Comparison of ENCODE assay signal across 16 cellular contexts in the genomic region with DNA sequence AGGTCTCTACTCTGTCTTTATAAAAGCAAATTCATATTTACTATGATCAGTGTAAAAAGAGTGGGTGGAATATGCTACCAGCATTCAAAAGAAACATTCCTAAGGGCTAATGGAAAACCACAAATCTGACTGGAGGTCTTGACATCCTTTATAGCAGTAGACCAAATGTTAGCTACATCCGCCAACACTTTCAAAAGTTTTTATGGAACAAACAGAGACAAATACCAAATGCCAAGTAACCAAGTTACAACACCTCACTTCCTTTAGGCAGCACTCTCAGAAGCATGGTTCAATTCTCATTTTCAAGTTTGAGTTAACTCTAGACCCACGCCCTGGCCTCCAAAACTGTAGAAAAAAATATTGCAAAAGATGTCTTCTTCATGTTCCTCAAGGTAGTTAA.
A peak's percentile ranks its signal among the peaks of the same experiment; 100 is the strongest.
DNase-seq lines count a peak whose midpoint lies in the region; ATAC-seq and TF ChIP-seq lines count a peak whose summit lies in the region.
"Had no signal": no experiment of that assay in that cellular context is flagged by ENCODE, and none has a peak within 500 bp of the region (broad histone marks: within the 10 kb centered on the region; RNA-seq: fewer than 3 reads in every experiment).

No MANE protein-coding gene starts in this region.

- DNase-seq in M059J (ENCODE audit: low read depth), result peak; percentile 92
- peak; percentile 75 for DNase-seq in mammary epithelial cell
- DNase-seq in hepatocyte (ENCODE audit: low spot score), result no peak
- DNase-seq in stromal cell of bone marrow (ENCODE audit: low read depth), result peak; percentile 65
- no peak for DNase-seq in globus pallidus (ENCODE audit: low spot score)
- no peak for DNase-seq in WTC11 (ENCODE audit: low spot score)
- DNase-seq: activated CD4-positive, alpha-beta T cell treated with anti-CD3 and anti-CD28 coated beads, Interleukin-2, amount 50 U/mL, for 1 hour; activated T-cell treated with anti-CD3 and anti-CD28 coated beads, Interleukin-2, amount 50 U/mL, for 48 hours; adrenal gland; CD8-positive, alpha-beta memory T cell; islet precursor cell; NCI-H2029; NCI-H82; T-helper 9 cell had no signal

- H3K9me3 Mint-ChIP-seq in WTC11, result no peaks in the 10 kb centered on the region
- H3K9me3 Mint-ChIP-seq: CD8-positive, alpha-beta memory T cell had no signal

- H3K4me3 Mint-ChIP-seq in WTC11, result no peak overlapping the region
- H3K4me3 Mint-ChIP-seq: CD8-positive, alpha-beta memory T cell had no signal

- POLR2A ChIA-PET in WTC11 (lab: Charles Lee), result no interaction called here

- no peaks in the 10 kb centered on the region for H3K9me3 ChIP-seq in mammary epithelial cell (replicated peaks; ENCODE audit: insufficient read depth, low read length)
- no peaks in the 10 kb centered on the region for H3K9me3 ChIP-seq in hepatocyte (ENCODE audit: low read depth)
- H3K9me3 ChIP-seq: adrenal gland had no signal

- H4K20me1 ChIP-seq in mammary epithelial cell (ENCODE audit: insufficient read depth, low read length), result no peaks in the 10 kb centered on the region
- no peaks in the 10 kb centered on the region for H4K20me1 ChIP-seq in hepatocyte (ENCODE audit: insufficient read depth, poor library complexity, severe bottlenecking)

- TF ChIP-seq CTCF in mammary epithelial cell (conservative IDR thresholded peaks at IDR 0.05 in 1 of 2, IDR thresholded peaks at IDR 0.05 in 1 of 2; ENCODE audit: extremely low read depth in 1 of 2, insufficient read depth in 1 of 2, low read depth in 1 of 2, low read length in 2 of 2) (no peak), hepatocyte (IDR thresholded peaks at IDR 0.05; ENCODE audit: poor library complexity) (no peak), WTC11 (IDR thresholded peaks at IDR 0.05) (no peak)

- H3K27me3 ChIP-seq in mammary epithelial cell (ENCODE audit: insufficient read depth, low read length) (no peaks in the 10 kb centered on the region), hepatocyte (no peaks in the 10 kb centered on the region)
- H3K27me3 ChIP-seq: adrenal gland had no signal

- H3K27ac Mint-ChIP-seq in WTC11, result no peak overlapping the region
- H3K27ac Mint-ChIP-seq: CD8-positive, alpha-beta memory T cell; progenitor cell of endocrine pancreas had no signal

- peak overlapping the region; percentile 87 for H3K27ac ChIP-seq in mammary epithelial cell (ENCODE audit: insufficient read depth, low read depth, low read length)
- H3K27ac ChIP-seq in hepatocyte, result peak overlapping the region; percentile 32
- H3K27ac ChIP-seq: adrenal gland had no signal

- H3K4me3 ChIP-seq in mammary epithelial cell (replicated peaks in 1 of 3; ENCODE audit: insufficient read depth in 1 of 3, low read depth in 2 of 3, low read length in 3 of 3), result no peak overlapping the region
- no peak overlapping the region for H3K4me3 ChIP-seq in hepatocyte
- H3K4me3 ChIP-seq: adrenal gland had no signal

- in situ Hi-C loops in mammary epithelial cell (cut with MboI; ENCODE audit: low sequenced_read_pairs in 2 of 2), result no loop called here

- H3K4me2 ChIP-seq in mammary epithelial cell (ENCODE audit: insufficient read depth, low read depth, low read length) (peak overlapping the region; percentile 56), hepatocyte (no peak overlapping the region)

- H3K9ac ChIP-seq in mammary epithelial cell (ENCODE audit: insufficient read depth, low read length), result peak overlapping the region; percentile 42

- peaks cover 32% of the 10 kb centered on the region for H3K4me1 Mint-ChIP-seq in WTC11
- H3K4me1 Mint-ChIP-seq: CD8-positive, alpha-beta memory T cell had no signal

- WGBS in mammary epithelial cell (ENCODE audit: low coverage, missing lambda C conversion rate), result 0% methylated on average over 2 of the region's 2 CpGs
- 74% methylated on average over 2 of the region's 2 CpGs for WGBS in hepatocyte (ENCODE audit: low lambda C conversion rate, missing lambda C conversion rate)

- no peaks in the 10 kb centered on the region for H3K36me3 ChIP-seq in mammary epithelial cell (ENCODE audit: insufficient read depth, low read length)
- H3K36me3 ChIP-seq in hepatocyte (replicated peaks; ENCODE audit: insufficient read depth, low read depth), result no peaks in the 10 kb centered on the region
- H3K36me3 ChIP-seq: adrenal gland had no signal

- BruUV-seq in mammary epithelial cell (replicated peaks; lab: Mats Ljungman, UMichigan), result no TSS peak

- no peaks in the 10 kb centered on the region for H3K36me3 Mint-ChIP-seq in WTC11
- H3K36me3 Mint-ChIP-seq: CD8-positive, alpha-beta memory T cell had no signal

- CTCF ChIA-PET in mammary epithelial cell (lab: Charles Lee; ENCODE audit: low non-redundant PET) (no interaction called here), WTC11 (lab: Charles Lee) (no interaction called here)

- intact Hi-C loops in mammary epithelial cell (cut with micrococcal nuclease), result no loop called here

- ATAC-seq in WTC11 (no peak), HG02970 (IDR thresholded peaks at IDR 0.05; ENCODE audit: low FRiP score, unreplicated experiment) (no peak)

- dilution Hi-C loops in mammary epithelial cell (cut with HindIII; ENCODE audit: low sequenced_read_pairs), result no loop called here

- H3K27me3 Mint-ChIP-seq in WTC11 (ENCODE audit: low read depth), result no peaks in the 10 kb centered on the region

- H3K9me2 ChIP-seq in hepatocyte (replicated peaks; ENCODE audit: insufficient read depth), result no peaks in the 10 kb centered on the region

- H3K4me1 ChIP-seq in mammary epithelial cell (ENCODE audit: insufficient read depth, low read length), result peaks cover 25% of the 10 kb centered on the region
- H3K4me1 ChIP-seq in hepatocyte (ENCODE audit: insufficient read depth), result no peaks in the 10 kb centered on the region
- H3K4me1 ChIP-seq: adrenal gland had no signal

- peak overlapping the region; percentile 16 for H2AFZ ChIP-seq in mammary epithelial cell (ENCODE audit: low read depth, low read length)
- no peak overlapping the region for H2AFZ ChIP-seq in hepatocyte

- no peaks in the 10 kb centered on the region for H3K79me2 ChIP-seq in mammary epithelial cell (ENCODE audit: insufficient read depth, low read length)
- no peaks in the 10 kb centered on the region for H3K79me2 ChIP-seq in hepatocyte

TF ChIP-seq in WTC11, 78 proteins besides CTCF, POLR2A, EP300 and RAD21:
- TF ChIP-seq RELA (CRISPR knock-in tag; IDR thresholded peaks at IDR 0.05; ENCODE audit: borderline replicate concordance) (no peak), ZBTB21 (CRISPR knock-in tag; IDR thresholded peaks at IDR 0.05; ENCODE audit: borderline replicate concordance) (no peak), ZNF219 (CRISPR knock-in tag; IDR thresholded peaks at IDR 0.05; ENCODE audit: borderline replicate concordance) (no peak), NFE2L1 (CRISPR knock-in tag; IDR thresholded peaks at IDR 0.05) (no peak), USF1 (CRISPR knock-in tag; IDR thresholded peaks at IDR 0.05) (no peak), MXD4 (CRISPR knock-in tag; IDR thresholded peaks at IDR 0.05; ENCODE audit: borderline replicate concordance) (no peak), ELF4 (CRISPR knock-in tag; IDR thresholded peaks at IDR 0.05; ENCODE audit: low read depth) (no peak), JUN (CRISPR knock-in tag; IDR thresholded peaks at IDR 0.05) (no peak), SP1 (CRISPR knock-in tag; conservative IDR thresholded peaks at IDR 0.05) (no peak)
- TF ChIP-seq, protein P1, sequence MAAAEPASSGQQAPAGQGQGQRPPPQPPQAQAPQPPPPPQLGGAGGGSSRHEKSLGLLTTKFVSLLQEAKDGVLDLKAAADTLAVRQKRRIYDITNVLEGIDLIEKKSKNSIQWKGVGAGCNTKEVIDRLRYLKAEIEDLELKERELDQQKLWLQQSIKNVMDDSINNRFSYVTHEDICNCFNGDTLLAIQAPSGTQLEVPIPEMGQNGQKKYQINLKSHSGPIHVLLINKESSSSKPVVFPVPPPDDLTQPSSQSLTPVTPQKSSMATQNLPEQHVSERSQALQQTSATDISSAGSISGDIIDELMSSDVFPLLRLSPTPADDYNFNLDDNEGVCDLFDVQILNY (CRISPR knock-in tag; IDR thresholded peaks at IDR 0.05), result no peak

Comparison
In these comparisons a context has a peak if more than half of its experiments do, and no peak if none do; other contexts are left out.
1. DNase-seq: peak in M059J (single experiment), mammary epithelial cell (single experiment) and stromal cell of bone marrow (single experiment); none in hepatocyte (single experiment), globus pallidus (single experiment) and WTC11 (single experiment).